Comparison of ENCODE assay signal across 28 cellular contexts in genomic region chr13:108795841-108796240, GRCh38.
"Had no signal": no experiment of that assay in that cellular context is flagged by ENCODE, and none has a peak within 500 bp of the region (broad histone marks: within the 10 kb centered on the region; RNA-seq: fewer than 3 reads in every experiment).

No MANE protein-coding gene starts in this region.

- ATAC-seq: body of pancreas; gastrocnemius medialis; naive thymus-derived CD8-positive, alpha-beta T cell; pancreas; psoas muscle; stimulated activated memory B cell treated with anti-CD40 and anti-IgM and Interleukin-4, amounts not matched to agents 10 μg/mL and 1 μg/mL and 100 μg/mL, for 72 hours; stimulated activated naive CD8-positive, alpha-beta T cell treated with anti-CD3 and anti-CD28 coated beads, Interleukin-15, amount 100 ng/mL, for 72 hours had no signal

- H3K4me1 ChIP-seq: body of pancreas, esophagus muscularis mucosa, gastrocnemius medialis, pancreas, psoas muscle, sigmoid colon, thyroid gland, upper lobe of left lung, vagina had no signal

- DNase-seq: activated CD4-positive, alpha-beta memory T cell treated with anti-CD3 and anti-CD28 coated beads for 36 hours; activated CD4-positive, alpha-beta T cell treated with anti-CD3 and anti-CD28 coated beads for 48 hours; activated CD8-positive, alpha-beta memory T cell treated with anti-CD3 and anti-CD28 coated beads, Interleukin-2, amount 50 U/mL, for 4 hours; activated effector memory CD4-positive, alpha-beta T cell treated with anti-CD3 and anti-CD28 coated beads, Interleukin-2, amount 50 U/mL, for 16 hours; activated naive CD4-positive, alpha-beta T cell treated with anti-CD3 and anti-CD28 coated beads, Interleukin-2, amount 50 U/mL, for 16 hours; activated T-cell treated with anti-CD3 and anti-CD28 coated beads, Interleukin-2, amount 50 U/mL, for 1 hour; amygdala; body of pancreas; gastrocnemius medialis; glutamatergic neuron; immature natural killer cell; naive thymus-derived CD8-positive, alpha-beta T cell; nucleus accumbens; pancreas; psoas muscle; sigmoid colon; small intestine; stimulated activated CD4-positive, alpha-beta T cell treated with anti-CD3 and anti-CD28 coated beads, Interleukin-1b, Interleukin-23, amount 100 ng/mL, for 48 hours; stimulated activated CD4-positive, alpha-beta T cell treated with anti-CD3 and anti-CD28 coated beads, Interleukin-4, amount 100 ng/mL, for 4 hours; stimulated activated CD8-positive, alpha-beta memory T cell treated with anti-CD3 and anti-CD28 coated beads, Interleukin-4, amount 100 ng/mL, for 48 hours; stimulated activated naive CD8-positive, alpha-beta T cell treated with anti-CD3 and anti-CD28 coated beads, Interleukin-15, amount 100 ng/mL, for 72 hours; substantia nigra; T-helper 1 cell; thyroid gland; upper lobe of left lung had no signal

- H3K27ac ChIP-seq: body of pancreas, esophagus muscularis mucosa, gastrocnemius medialis, pancreas, psoas muscle, sigmoid colon, thyroid gland, upper lobe of left lung, vagina had no signal

- H3K36me3 ChIP-seq: esophagus muscularis mucosa, gastrocnemius medialis, pancreas, sigmoid colon, thyroid gland, upper lobe of left lung, vagina had no signal

- H3K27me3 ChIP-seq: body of pancreas, esophagus muscularis mucosa, gastrocnemius medialis, pancreas, sigmoid colon, thyroid gland, upper lobe of left lung, vagina had no signal

- H3K9me3 ChIP-seq: body of pancreas, esophagus muscularis mucosa, gastrocnemius medialis, pancreas, psoas muscle, sigmoid colon, thyroid gland, upper lobe of left lung, vagina had no signal

- H3K4me3 ChIP-seq: body of pancreas, esophagus muscularis mucosa, gastrocnemius medialis, pancreas, psoas muscle, sigmoid colon, thyroid gland, upper lobe of left lung, vagina had no signal
